In genomic region chr19:18919895-18920204, GRCh38 we compare ENCODE assay signal across 8 cellular contexts. TPM values are rescaled to one million over a fixed set of nuclear protein-coding genes. Genes with fewer than 3 reads are reported as not detected.
DNase-seq lines count a peak whose midpoint lies in the region; ATAC-seq and TF ChIP-seq lines count a peak whose summit lies in the region.

No MANE protein-coding gene starts in this region.

- H3K9me3 ChIP-seq in DND-41 (ENCODE audit: insufficient read depth, low read length, severe bottlenecking) (no peaks in the 10 kb centered on the region), OCI-LY7 (ENCODE audit: low read length) (no peaks in the 10 kb centered on the region), ovary (no peaks in the 10 kb centered on the region)

- peak overlapping the region; percentile 76 for H2AFZ ChIP-seq in DND-41 (ENCODE audit: low read depth, low read length)
- H2AFZ ChIP-seq in OCI-LY7 (ENCODE audit: low read length), result 0 out of 2 replicates have a peak overlapping the region, but pooled peaks have one; percentile 38

- POLR2A ChIA-PET in OCI-LY7 (lab: Charles Lee), result interaction anchor here (0.7 to 1.7 kb wide), 9 partner anchors 8 to 237 kb away, joined by 3 to 8 read pairs (median 3); no protein-coding TSS in a partner anchor

- intact Hi-C loops in OCI-LY7 (cut with micrococcal nuclease; ENCODE audit: unreplicated experiment) (loop anchor here (1.0 kb wide), 1 partner anchor 66 kb away; no protein-coding TSS in a partner anchor), ovary (cut with DNase I) (no loop called here)

- peaks cover 62% of the 10 kb centered on the region for H3K79me2 ChIP-seq in DND-41 (ENCODE audit: insufficient read depth, low read length)
- H3K79me2 ChIP-seq in OCI-LY7 (ENCODE audit: insufficient read depth, low read depth, low read length), result peaks cover 48% of the 10 kb centered on the region

- 0 to 1% (median 1%) methylated on average over 15 of the region's 15 CpGs for WGBS in ovary, 3 donors

- H3K4me1 ChIP-seq in DND-41 (ENCODE audit: insufficient read depth, low read length) (peaks cover 44% of the 10 kb centered on the region), OCI-LY7 (ENCODE audit: insufficient read depth, low read length, poor library complexity, severe bottlenecking) (peaks cover 14% of the 10 kb centered on the region), ovary (ENCODE audit: insufficient read depth) (peaks cover 6% of the 10 kb centered on the region)

- CTCF ChIA-PET in OCI-LY7 (lab: Charles Lee; ENCODE audit: unreplicated experiment), result interaction anchor here (0.6 to 1.0 kb wide), 2 partner anchors 18 to 254 kb away, joined by 3 to 4 read pairs; no protein-coding TSS in a partner anchor

- H3K4me2 ChIP-seq in DND-41 (ENCODE audit: insufficient read depth, low read length) (peak overlapping the region; percentile 70), OCI-LY7 (ENCODE audit: low read length) (peak overlapping the region; percentile 94)

- BruUV-seq in OCI-LY7 (replicated peaks; lab: Mats Ljungman, UMichigan), result TSS peak; percentile 91

- H3K9me2 ChIP-seq in OCI-LY7 (ENCODE audit: insufficient read depth, low read length), result no peaks in the 10 kb centered on the region

- no peaks in the 10 kb centered on the region for H3K27me3 ChIP-seq in DND-41 (ENCODE audit: insufficient read depth, low read length, poor library complexity)
- H3K27me3 ChIP-seq in ovary, result no peaks in the 10 kb centered on the region

- TF ChIP-seq POLR2A in ovary (IDR thresholded peaks at IDR 0.05), result no peak

- TF ChIP-seq CTCF in DND-41 (IDR thresholded peaks at IDR 0.05; ENCODE audit: borderline replicate concordance, extremely low read depth, low read length, poor library complexity, severe bottlenecking) (no peak), OCI-LY7 (conservative IDR thresholded peaks at IDR 0.05; ENCODE audit: low read length) (no peak), ovary (IDR thresholded peaks at IDR 0.05) (no peak), GM20000 (IDR thresholded peaks at IDR 0.05; ENCODE audit: extremely low read depth, missing control alignments) (no peak)

- H4K20me1 ChIP-seq in DND-41 (ENCODE audit: insufficient read depth, low read length) (peaks cover 24% of the 10 kb centered on the region; the same call in 1 of the 2 replicates), OCI-LY7 (ENCODE audit: insufficient read depth, low read length) (peaks cover 5% of the 10 kb centered on the region; the same call in 1 of the 2 replicates)

- H3K27ac ChIP-seq in DND-41 (ENCODE audit: low read length) (peak overlapping the region; percentile 70), OCI-LY7 (ENCODE audit: low read depth, low read length, poor library complexity, severe bottlenecking) (no peak overlapping the region), epithelial cell of prostate (peak overlapping the region; percentile 85), ovary (peak overlapping the region in 1 of 2 donors; percentile 34)

- H3K36me3 ChIP-seq in DND-41 (ENCODE audit: insufficient read depth, low read length) (peaks cover 43% of the 10 kb centered on the region), OCI-LY7 (ENCODE audit: insufficient read depth, low read length) (peaks cover 54% of the 10 kb centered on the region), ovary (no peaks in the 10 kb centered on the region)

- DNase-seq in DND-41, result no peak
- no peak for DNase-seq in OCI-LY7 (ENCODE audit: low spot score)
- no peak for DNase-seq in epithelial cell of prostate (ENCODE audit: low read depth, low spot score)
- no peak for DNase-seq in ovary
- DNase-seq in GM20000 (ENCODE audit: low spot score), result no peak
- DNase-seq in DMS53 treated with DMSO at 0.1 percent for 48 hours (lab: John Stamatoyannopoulos, UW; ENCODE audit: unreplicated experiment), result no peak
- no peak for DNase-seq in stimulated activated CD4-positive, alpha-beta T cell treated with anti-CD3 and anti-CD28 coated beads, Interleukin-12 subunit alpha, Interleukin-12 subunit beta, amount 100 ng/mL, for 4 hours

- no peak for TF ChIP-seq EP300 in ovary (IDR thresholded peaks at IDR 0.05)

- H3K4me3 ChIP-seq in DND-41 (ENCODE audit: low read depth in 1 of 2, low read length in 2 of 2) (peak overlapping the region; percentile 78 to 87), OCI-LY7 (ENCODE audit: low read depth, low read length, poor library complexity, severe bottlenecking) (peak overlapping the region; percentile 96), ovary (peak overlapping the region; percentile 74)

- ATAC-seq in DND-41 (ENCODE audit: insufficient read depth, low read depth) (no peak), GM18868 (IDR thresholded peaks at IDR 0.05; ENCODE audit: unreplicated experiment) (no peak)

- peak overlapping the region; percentile 65 for H3K9ac ChIP-seq in DND-41 (ENCODE audit: low read depth, low read length)

RNA-seq across cellular contexts. Expression of gene DDX49, which starts 0.3 kb away (rescaled TPM):
- 69.3 and 82.4 TPM in 2 replicates for total RNA-seq in OCI-LY7 (2014; rRNA removed; shearing (Covaris generic))
- total RNA-seq in OCI-LY7 (2022) (53.7 and 63.7 TPM in 2 replicates), ovary (10 to 100 TPM; 25.2 to 37.9 (median 32.8) TPM)
- polyA plus RNA-seq in ovary, result 10 to 100 TPM; 19.4 to 37.8 TPM

RNA-seq across cellular contexts. Expression of gene COPE, which starts 0.7 kb away (rescaled TPM):
- 225 and 255 TPM in 2 replicates for total RNA-seq in OCI-LY7 (2014; rRNA removed; shearing (Covaris generic))
- total RNA-seq in OCI-LY7 (2022), result 231 and 256 TPM in 2 replicates
- total RNA-seq in ovary, result 100 to 1,000 TPM; 101 to 140 (median 115) TPM
- 100 to 1,000 TPM in 1 of 2 donors, 10 to 100 TPM in 1; 11.3 to 126 TPM for polyA plus RNA-seq in ovary

RNA-seq across cellular contexts. Expression of gene HOMER3, which starts 21.2 kb away (rescaled TPM):
- 8.6 and 16.1 TPM in 2 replicates for total RNA-seq in OCI-LY7 (2014; rRNA removed; shearing (Covaris generic))
- total RNA-seq in OCI-LY7 (2022) (14.8 and 15.5 TPM in 2 replicates), ovary (10 to 100 TPM; 15.1 to 29.2 (median 18.6) TPM)
- 10 to 100 TPM in 1 of 2 donors, 1 to 10 TPM in 1; 7.8 to 28.4 TPM for polyA plus RNA-seq in ovary

RNA-seq across cellular contexts. Expression of gene CERS1, which starts 23.9 kb away (rescaled TPM):
- 0.09 TPM in 1 of 2 replicates, not detected in the other for total RNA-seq in OCI-LY7 (2014; rRNA removed; shearing (Covaris generic))
- total RNA-seq in OCI-LY7 (2022), result not detected in 2 replicates
- 1 to 10 TPM in 3 of 7 donors, under 1 TPM in 4; 0.36 to 2.6 (median 0.99) TPM for total RNA-seq in ovary
- 1 to 10 TPM; 1.2 to 1.7 TPM for polyA plus RNA-seq in ovary
